21 cellular contexts compared by ENCODE assay signal in genomic region chr3:64667138-64667537, GRCh38. TPM values are rescaled to one million over a fixed set of nuclear protein-coding genes. Genes with fewer than 3 reads are reported as not detected.
A peak's percentile ranks its signal among the peaks of the same experiment; 100 is the strongest.
DNase-seq lines count a peak whose midpoint lies in the region; ATAC-seq and TF ChIP-seq lines count a peak whose summit lies in the region.
"Had no signal": no experiment of that assay in that cellular context is flagged by ENCODE, and none has a peak within 500 bp of the region (broad histone marks: within the 10 kb centered on the region; RNA-seq: fewer than 3 reads in every experiment).

No MANE protein-coding gene starts in this region.

- no peak overlapping the region for H3K27ac Mint-ChIP-seq in MCF 10A (ENCODE audit: low read depth, unreplicated experiment)
- H3K27ac Mint-ChIP-seq in activated T-helper 2 cell treated with anti-CD3 and anti-CD28 coated beads, Interferon-gamma antibody, Interleukin-2, Interleukin-4, amounts not matched to agents 10 μg/mL and 5 μg/mL and 100 μg/mL, durations not matched to agents 14 hours and 24 hours and 36 hours: no peak overlapping the region
- H3K27ac Mint-ChIP-seq: stimulated activated effector memory CD8-positive, alpha-beta T cell treated with anti-CD3 and anti-CD28 coated beads, Interleukin-12 subunit alpha, Interleukin-12 subunit beta, amount 100 ng/mL, for 72 hours; type B pancreatic cell had no signal

- WGBS in esophagus muscularis mucosa: 73% methylated on average over 6 of the region's 6 CpGs
- WGBS in mesenchymal stem cell: 93% methylated on average over 6 of the region's 6 CpGs

- H3K23ac ChIP-seq in mesenchymal stem cell (ENCODE audit: low read length in 2 of 2): no peak overlapping the region

- H3K4me3 Mint-ChIP-seq in MCF 10A (ENCODE audit: unreplicated experiment): no peak overlapping the region
- H3K4me3 Mint-ChIP-seq in activated T-helper 2 cell treated with anti-CD3 and anti-CD28 coated beads, Interferon-gamma antibody, Interleukin-2, Interleukin-4, amounts not matched to agents 10 μg/mL and 5 μg/mL and 100 μg/mL, durations not matched to agents 14 hours and 24 hours and 36 hours (ENCODE audit: low read depth): no peak overlapping the region
- H3K4me3 Mint-ChIP-seq: stimulated activated effector memory CD8-positive, alpha-beta T cell treated with anti-CD3 and anti-CD28 coated beads, Interleukin-12 subunit alpha, Interleukin-12 subunit beta, amount 100 ng/mL, for 72 hours; type B pancreatic cell had no signal

- H3K4me3 ChIP-seq in breast epithelium (peak overlapping the region in 1 of 3 donors; percentile 34), esophagus muscularis mucosa (no peak overlapping the region), mesenchymal stem cell (ENCODE audit: insufficient read depth in 1 of 2, low read depth in 1 of 2, low read length in 2 of 2) (no peak overlapping the region), upper lobe of right lung (no peak overlapping the region)
- H3K4me3 ChIP-seq: pancreas, SK-N-MC, spleen had no signal

- intact Hi-C loops in MCF 10A (cut with micrococcal nuclease): no loop called here
- intact Hi-C loops in breast epithelium (cut with DNase I; ENCODE audit: low total_unique reads): no loop called here
- intact Hi-C loops in esophagus muscularis mucosa (cut with DNase I): no loop called here
- intact Hi-C loops in upper lobe of right lung (cut with DNase I): no loop called here
- intact Hi-C loops in activated T-helper 2 cell treated with anti-CD3 and anti-CD28 coated beads, Interferon-gamma antibody, Interleukin-2, Interleukin-4, amounts not matched to agents 10 μg/mL and 5 μg/mL and 100 μg/mL, durations not matched to agents 14 hours and 24 hours and 36 hours (cut with micrococcal nuclease): no loop called here

- TF ChIP-seq CTCF in MCF 10A (IDR thresholded peaks at IDR 0.05; ENCODE audit: unreplicated experiment) (no peak), breast epithelium (IDR thresholded peaks at IDR 0.05) (no peak), esophagus muscularis mucosa (IDR thresholded peaks at IDR 0.05) (no peak), upper lobe of right lung (IDR thresholded peaks at IDR 0.05) (no peak)

- H3K4me1 Mint-ChIP-seq in MCF 10A (ENCODE audit: insufficient read depth, unreplicated experiment): no peaks in the 10 kb centered on the region
- no peaks in the 10 kb centered on the region for H3K4me1 Mint-ChIP-seq in activated T-helper 2 cell treated with anti-CD3 and anti-CD28 coated beads, Interferon-gamma antibody, Interleukin-2, Interleukin-4, amounts not matched to agents 10 μg/mL and 5 μg/mL and 100 μg/mL, durations not matched to agents 14 hours and 24 hours and 36 hours (ENCODE audit: low read depth)
- H3K4me1 Mint-ChIP-seq: stimulated activated effector memory CD8-positive, alpha-beta T cell treated with anti-CD3 and anti-CD28 coated beads, Interleukin-12 subunit alpha, Interleukin-12 subunit beta, amount 100 ng/mL, for 72 hours had no signal

- H3K27ac ChIP-seq in breast epithelium (no peak overlapping the region), esophagus muscularis mucosa (replicated peaks in 1 of 4) (peak overlapping the region; percentile 62 to 70 (median 67)), mesenchymal stem cell (ENCODE audit: low read length, poor library complexity, severe bottlenecking) (peak overlapping the region; percentile 53), upper lobe of right lung (no peak overlapping the region)
- H3K27ac ChIP-seq: HL-60, SK-N-MC, spleen had no signal

- peak; percentile 42 for DNase-seq in MCF 10A (ENCODE audit: unreplicated experiment)
- DNase-seq in breast epithelium (ENCODE audit: low spot score in 2 of 2): no peak
- peak; percentile 87 for DNase-seq in esophagus muscularis mucosa (ENCODE audit: extremely low spot score)
- peak; percentile 52 for DNase-seq in mesenchymal stem cell
- no peak for DNase-seq in upper lobe of right lung
- DNase-seq in activated T-helper 2 cell treated with anti-CD3 and anti-CD28 coated beads, Interferon-gamma antibody, Interleukin-2, Interleukin-4, amounts not matched to agents 10 μg/mL and 5 μg/mL and 100 μg/mL, durations not matched to agents 14 hours and 24 hours and 36 hours (ENCODE audit: low spot score): no peak
- no peak for DNase-seq in COR-L47 (lab: John Stamatoyannopoulos, UW)
- DNase-seq: activated CD4-positive, alpha-beta T cell treated with anti-CD3 and anti-CD28 coated beads for 4 hours; activated CD8-positive, alpha-beta memory T cell treated with anti-CD3 and anti-CD28 coated beads, Interleukin-2, amount 50 U/mL, for 4 hours; activated naive CD4-positive, alpha-beta T cell; DMS 273 treated with DMSO at 0.1 percent for 48 hours; NCI-H526 treated with DMSO at 0.1 percent for 48 hours; pancreas; spleen; T1000 had no signal

- H3K4ac ChIP-seq in mesenchymal stem cell (ENCODE audit: low read depth in 1 of 2, low read length in 2 of 2): no peak overlapping the region

- H3K79me1 ChIP-seq in mesenchymal stem cell (replicated peaks; ENCODE audit: low read length, poor library complexity, severe bottlenecking): peaks cover 9% of the 10 kb centered on the region

- no peaks in the 10 kb centered on the region for H3K27me3 Mint-ChIP-seq in MCF 10A (ENCODE audit: insufficient read depth, unreplicated experiment)
- no peaks in the 10 kb centered on the region for H3K27me3 Mint-ChIP-seq in activated T-helper 2 cell treated with anti-CD3 and anti-CD28 coated beads, Interferon-gamma antibody, Interleukin-2, Interleukin-4, amounts not matched to agents 10 μg/mL and 5 μg/mL and 100 μg/mL, durations not matched to agents 14 hours and 24 hours and 36 hours (ENCODE audit: low read depth)
- H3K27me3 Mint-ChIP-seq: type B pancreatic cell had no signal

- POLR2A ChIA-PET in MCF 10A (lab: Yijun Ruan, JAX): no interaction called here

- BruUV-seq in MCF 10A (replicated peaks; lab: Mats Ljungman, UMichigan): no TSS peak

- TF ChIP-seq POLR2A in breast epithelium (IDR thresholded peaks at IDR 0.05) (no peak), esophagus muscularis mucosa (IDR thresholded peaks at IDR 0.05; ENCODE audit: low read depth) (no peak)

- no peaks in the 10 kb centered on the region for H3K27me3 ChIP-seq in breast epithelium
- no peaks in the 10 kb centered on the region for H3K27me3 ChIP-seq in esophagus muscularis mucosa
- H3K27me3 ChIP-seq in mesenchymal stem cell (ENCODE audit: control insufficient read depth in 1 of 2, insufficient read depth in 1 of 2, low read length in 2 of 2): no peaks in the 10 kb centered on the region
- H3K27me3 ChIP-seq in upper lobe of right lung: no peaks in the 10 kb centered on the region
- H3K27me3 ChIP-seq: pancreas, spleen had no signal

- H4K91ac ChIP-seq in mesenchymal stem cell (ENCODE audit: low read length): no peak overlapping the region

- H3K36me3 Mint-ChIP-seq in MCF 10A (ENCODE audit: insufficient read depth, unreplicated experiment): no peaks in the 10 kb centered on the region
- H3K36me3 Mint-ChIP-seq in activated T-helper 2 cell treated with anti-CD3 and anti-CD28 coated beads, Interferon-gamma antibody, Interleukin-2, Interleukin-4, amounts not matched to agents 10 μg/mL and 5 μg/mL and 100 μg/mL, durations not matched to agents 14 hours and 24 hours and 36 hours (ENCODE audit: low read depth): no peaks in the 10 kb centered on the region
- H3K36me3 Mint-ChIP-seq: stimulated activated effector memory CD8-positive, alpha-beta T cell treated with anti-CD3 and anti-CD28 coated beads, Interleukin-12 subunit alpha, Interleukin-12 subunit beta, amount 100 ng/mL, for 72 hours had no signal

- no peak overlapping the region for H3K9ac ChIP-seq in mesenchymal stem cell (ENCODE audit: low read length)

- H2BK12ac ChIP-seq in mesenchymal stem cell (ENCODE audit: low read length in 2 of 2): no peak overlapping the region

- H3K9me3 Mint-ChIP-seq in MCF 10A (ENCODE audit: unreplicated experiment): no peaks in the 10 kb centered on the region
- H3K9me3 Mint-ChIP-seq in activated T-helper 2 cell treated with anti-CD3 and anti-CD28 coated beads, Interferon-gamma antibody, Interleukin-2, Interleukin-4, amounts not matched to agents 10 μg/mL and 5 μg/mL and 100 μg/mL, durations not matched to agents 14 hours and 24 hours and 36 hours: no peaks in the 10 kb centered on the region
- H3K9me3 Mint-ChIP-seq: type B pancreatic cell had no signal

- CTCF ChIA-PET in MCF 10A (lab: Yijun Ruan, JAX): interaction anchor here (1.6 kb wide), 1 partner anchor 578 kb away, joined by 4 read pairs; no protein-coding TSS in a partner anchor

- no peaks in the 10 kb centered on the region for H3K9me3 ChIP-seq in breast epithelium
- no peaks in the 10 kb centered on the region for H3K9me3 ChIP-seq in esophagus muscularis mucosa
- H3K9me3 ChIP-seq in mesenchymal stem cell (ENCODE audit: control insufficient read depth, low read length): no peaks in the 10 kb centered on the region
- H3K9me3 ChIP-seq in upper lobe of right lung: no peaks in the 10 kb centered on the region
- H3K9me3 ChIP-seq: pancreas had no signal

- H4K8ac ChIP-seq in mesenchymal stem cell (ENCODE audit: low read length): no peak overlapping the region

- TF ChIP-seq EP300 in esophagus muscularis mucosa (IDR thresholded peaks at IDR 0.05): no peak

- no peaks in the 10 kb centered on the region for H3K4me1 ChIP-seq in breast epithelium
- H3K4me1 ChIP-seq in esophagus muscularis mucosa: peaks cover 32 to 69% (median 54%) of the 10 kb centered on the region in 4 donors
- peaks cover 9% of the 10 kb centered on the region for H3K4me1 ChIP-seq in mesenchymal stem cell (ENCODE audit: control insufficient read depth, insufficient read depth, low read depth, low read length)
- peaks cover 15% of the 10 kb centered on the region for H3K4me1 ChIP-seq in upper lobe of right lung

- H2BK15ac ChIP-seq in mesenchymal stem cell (ENCODE audit: low read depth, poor library complexity, severe bottlenecking): no peak overlapping the region

- H3K18ac ChIP-seq in mesenchymal stem cell (ENCODE audit: low read depth in 1 of 2, low read length in 2 of 2): no peak overlapping the region

- H2BK120ac ChIP-seq in mesenchymal stem cell (ENCODE audit: low read depth, low read length): no peak overlapping the region

- ATAC-seq in upper lobe of right lung (peak; percentile 48), GM19324 (IDR thresholded peaks at IDR 0.05; ENCODE audit: low FRiP score, unreplicated experiment) (no peak)
- ATAC-seq: stimulated activated effector memory CD8-positive, alpha-beta T cell treated with anti-CD3 and anti-CD28 coated beads, Interleukin-12 subunit alpha, Interleukin-12 subunit beta, amount 100 ng/mL, for 72 hours had no signal

- H2BK5ac ChIP-seq in mesenchymal stem cell (ENCODE audit: low read depth, low read length, poor library complexity, severe bottlenecking): no peak overlapping the region

- H3K36me3 ChIP-seq in breast epithelium (no peaks in the 10 kb centered on the region), esophagus muscularis mucosa (peaks cover 0 to 31% (median 0%) of the 10 kb centered on the region in 4 donors), mesenchymal stem cell (ENCODE audit: control insufficient read depth in 1 of 2, insufficient read depth in 2 of 2, low read depth in 1 of 2, low read length in 2 of 2) (no peaks in the 10 kb centered on the region), upper lobe of right lung (no peaks in the 10 kb centered on the region)
- H3K36me3 ChIP-seq: pancreas, spleen had no signal

- H2AFZ ChIP-seq in mesenchymal stem cell (ENCODE audit: low read depth, low read length): no peak overlapping the region

- peak overlapping the region; percentile 88 for H2AK5ac ChIP-seq in mesenchymal stem cell (ENCODE audit: low read length, severe bottlenecking)

- no peak overlapping the region for H3K4me2 ChIP-seq in mesenchymal stem cell (ENCODE audit: low read length, poor library complexity, severe bottlenecking)

- no peak overlapping the region for H3K14ac ChIP-seq in mesenchymal stem cell (ENCODE audit: low read length in 2 of 2)

RNA-seq across cellular contexts. Expression of gene ADAMTS9, which starts 20.7 kb away (rescaled TPM):
- total RNA-seq in MCF 10A (2022): 0.86 and 1.8 TPM in 2 replicates
- 100 to 1,000 TPM in 1 of 3 donors, 10 to 100 TPM in 2; 19.4 to 240 (median 50.6) TPM for total RNA-seq in breast epithelium
- 100 to 1,000 TPM in 1 of 4 donors, 10 to 100 TPM in 3; 45.3 to 142 (median 56.6) TPM for total RNA-seq in esophagus muscularis mucosa
- 13.6 TPM for polyA plus RNA-seq in mesenchymal stem cell (2013, experiment 1 of 2)
- 12.3 TPM for polyA plus RNA-seq in mesenchymal stem cell (2013, experiment 2 of 2)
- 30.1 TPM for total RNA-seq in upper lobe of right lung
- total RNA-seq in activated T-helper 2 cell treated with anti-CD3 and anti-CD28 coated beads, Interferon-gamma antibody, Interleukin-2, Interleukin-4, amounts not matched to agents 10 μg/mL and 5 μg/mL and 100 μg/mL, durations not matched to agents 14 hours and 24 hours and 36 hours: not detected in 2 replicates
- total RNA-seq: OCI-LY7 had no signal

Comparison
In these comparisons a context has a peak if more than half of its experiments do, and no peak if none do; other contexts are left out.
1. DNase-seq: peak in MCF 10A (single experiment), esophagus muscularis mucosa (single experiment) and mesenchymal stem cell (single experiment); none in breast epithelium (0 of 2), upper lobe of right lung (single experiment), activated T-helper 2 cell treated with anti-CD3 and anti-CD28 coated beads, Interferon-gamma antibody, Interleukin-2, Interleukin-4, amounts not matched to agents 10 μg/mL and 5 μg/mL and 100 μg/mL, durations not matched to agents 14 hours and 24 hours and 36 hours (single experiment) and COR-L47 (single experiment).
2. H3K27ac ChIP-seq: peak in esophagus muscularis mucosa (4 of 4) and mesenchymal stem cell (single experiment); none in breast epithelium (0 of 2) and upper lobe of right lung (single experiment).